17 cellular contexts compared by ENCODE assay signal in genomic region chr1:39453603-39454002, GRCh38. TPM values are rescaled to one million over a fixed set of nuclear protein-coding genes. Genes with fewer than 3 reads are reported as not detected.
DNase-seq lines count a peak whose midpoint lies in the region; ATAC-seq and TF ChIP-seq lines count a peak whose summit lies in the region.
"Had no signal": no experiment of that assay in that cellular context is flagged by ENCODE, and none has a peak within 500 bp of the region (broad histone marks: within the 10 kb centered on the region; RNA-seq: fewer than 3 reads in every experiment).

No MANE protein-coding gene starts in this region.

- no peak overlapping the region for H3K4me3 Mint-ChIP-seq in natural killer cell treated with Interleukin-12 subunit alpha and Interleukin-12 subunit beta and Interleukin-15 and Interleukin-18, amount 100 ng/mL, for 72 hours
- H3K4me3 Mint-ChIP-seq: activated naive CD8-positive, alpha-beta T cell treated with anti-CD3 and anti-CD28 coated beads, Interleukin-2, amount 10 ng/mL, durations not matched to agents 7 days and 5 days had no signal

- TF ChIP-seq CTCF in foreskin fibroblast (IDR thresholded peaks at IDR 0.05; ENCODE audit: low read depth, low read length): no peak

- H3K27ac Mint-ChIP-seq in natural killer cell treated with Interleukin-12 subunit alpha and Interleukin-12 subunit beta and Interleukin-15 and Interleukin-18, amount 100 ng/mL, for 72 hours: no peak overlapping the region

- H3K4me1 Mint-ChIP-seq in natural killer cell treated with Interleukin-12 subunit alpha and Interleukin-12 subunit beta and Interleukin-15 and Interleukin-18, amount 100 ng/mL, for 72 hours (ENCODE audit: low read depth in 2 of 2): peaks cover 0 to 8% of the 10 kb centered on the region in 2 donors

- no peak overlapping the region for H3K4me3 ChIP-seq in foreskin fibroblast (ENCODE audit: low read depth in 1 of 2, low read length in 2 of 2)
- H3K4me3 ChIP-seq: BLaER1 treated with 17β-estradiol and CSF1 and Interleukin-3, amounts not matched to agents 10 nM and 100 nM had no signal

- DNase-seq in Daoy (ENCODE audit: low read depth) (peak; percentile 14), amniotic epithelial cell (ENCODE audit: low read depth) (peak; percentile 88), foreskin fibroblast (peak; percentile 35 to 69), posterior vena cava (ENCODE audit: low spot score) (peak; percentile 92), middle frontal gyrus (ENCODE audit: extremely low spot score, low spot score) (no peak)
- DNase-seq in activated CD8-positive, alpha-beta memory T cell treated with anti-CD3 and anti-CD28 coated beads, Interleukin-2, amount 50 U/mL, for 48 hours: no peak
- no peak for DNase-seq in natural killer cell treated with Interleukin-12 subunit alpha and Interleukin-12 subunit beta and Interleukin-15 and Interleukin-18, amount 100 ng/mL, for 72 hours (ENCODE audit: low spot score)
- DNase-seq: activated naive CD8-positive, alpha-beta T cell treated with anti-CD3 and anti-CD28 coated beads, Interleukin-2, amount 10 ng/mL, durations not matched to agents 7 days and 5 days; effector CD8-positive, alpha-beta T cell; H7; NCI-H1092 treated with DMSO at 0.1 percent for 48 hours; NCI-H446; stimulated activated CD4-positive, alpha-beta T cell treated with anti-CD3 and anti-CD28 coated beads, Interleukin-4, amount 100 ng/mL, for 24 hours; stimulated activated naive CD8-positive, alpha-beta T cell treated with anti-CD3 and anti-CD28 coated beads, Interleukin-15, Interleukin-2, amounts not matched to agents 100 U/mL and 50 U/mL, for 24 hours; T1000 had no signal

- no peak for ATAC-seq in GM18907 (IDR thresholded peaks at IDR 0.05; ENCODE audit: unreplicated experiment)
- ATAC-seq in natural killer cell treated with Interleukin-12 subunit alpha and Interleukin-12 subunit beta and Interleukin-15 and Interleukin-18, amount 100 ng/mL, for 72 hours: no peak
- ATAC-seq: stimulated activated naive CD8-positive, alpha-beta T cell treated with anti-CD3 and anti-CD28 coated beads, Interleukin-15, Interleukin-2, amounts not matched to agents 100 U/mL and 50 U/mL, for 24 hours had no signal

- H3K36me3 Mint-ChIP-seq in natural killer cell treated with Interleukin-12 subunit alpha and Interleukin-12 subunit beta and Interleukin-15 and Interleukin-18, amount 100 ng/mL, for 72 hours: peaks cover 39% of the 10 kb centered on the region

- intact Hi-C loops in posterior vena cava (cut with DNase I): no loop called here

- H3K9me3 Mint-ChIP-seq in natural killer cell treated with Interleukin-12 subunit alpha and Interleukin-12 subunit beta and Interleukin-15 and Interleukin-18, amount 100 ng/mL, for 72 hours: no peaks in the 10 kb centered on the region
- H3K9me3 Mint-ChIP-seq: activated naive CD8-positive, alpha-beta T cell treated with anti-CD3 and anti-CD28 coated beads, Interleukin-2, amount 10 ng/mL, durations not matched to agents 7 days and 5 days had no signal

- no peaks in the 10 kb centered on the region for H3K27me3 Mint-ChIP-seq in natural killer cell treated with Interleukin-12 subunit alpha and Interleukin-12 subunit beta and Interleukin-15 and Interleukin-18, amount 100 ng/mL, for 72 hours
- H3K27me3 Mint-ChIP-seq: activated naive CD8-positive, alpha-beta T cell treated with anti-CD3 and anti-CD28 coated beads, Interleukin-2, amount 10 ng/mL, durations not matched to agents 7 days and 5 days had no signal

RNA-seq across cellular contexts. Expression of gene BMP8A, which starts 37.8 kb away (rescaled TPM):
- not detected in 2 replicates for total RNA-seq in Daoy (2014; rRNA removed; shearing (Covaris generic))
- total RNA-seq in posterior vena cava: under 1 TPM; 0.65 to 0.90 TPM
- total RNA-seq in natural killer cell treated with Interleukin-12 subunit alpha and Interleukin-12 subunit beta and Interleukin-15 and Interleukin-18, amount 100 ng/mL, for 72 hours: under 1 TPM in 1 of 2 donors, not detected in 1; 0.24 TPM

Comparison
In these comparisons a context has a peak if more than half of its experiments do, and no peak if none do; other contexts are left out.
1. DNase-seq: peak in Daoy (single experiment), amniotic epithelial cell (single experiment), foreskin fibroblast (2 of 2) and posterior vena cava (single experiment); none in activated CD8-positive, alpha-beta memory T cell treated with anti-CD3 and anti-CD28 coated beads, Interleukin-2, amount 50 U/mL, for 48 hours (single experiment), natural killer cell treated with Interleukin-12 subunit alpha and Interleukin-12 subunit beta and Interleukin-15 and Interleukin-18, amount 100 ng/mL, for 72 hours (single experiment) and middle frontal gyrus (single experiment).